29 cellular contexts compared by ENCODE assay signal in genomic region chr7:132272763-132273371, GRCh38.
DNase-seq lines count a peak whose midpoint lies in the region; TF ChIP-seq lines count a peak whose summit lies in the region.
"Had no signal": no experiment of that assay in that cellular context is flagged by ENCODE, and none has a peak within 500 bp of the region (broad histone marks: within the 10 kb centered on the region; RNA-seq: fewer than 3 reads in every experiment).

No MANE protein-coding gene starts in this region.

- H3K36me3 ChIP-seq in neural cell (ENCODE audit: insufficient read depth, low read length), result no peaks in the 10 kb centered on the region
- H3K36me3 ChIP-seq: BE2C; BLaER1; BLaER1 treated with 17β-estradiol and CSF1 and Interleukin-3, amounts not matched to agents 10 nM and 100 nM had no signal

- peaks cover 17% of the 10 kb centered on the region for H3K27me3 ChIP-seq in neural cell (ENCODE audit: insufficient read depth, low read depth, low read length)
- H3K27me3 ChIP-seq: BE2C; BLaER1; BLaER1 treated with 17β-estradiol and CSF1 and Interleukin-3, amounts not matched to agents 10 nM and 100 nM had no signal

- no peak overlapping the region for H2AFZ ChIP-seq in neural cell (ENCODE audit: low read depth, low read length)

- no peaks in the 10 kb centered on the region for H3K9me3 ChIP-seq in neural cell (ENCODE audit: low read length)
- H3K9me3 ChIP-seq: A549; BE2C; BLaER1; BLaER1 treated with 17β-estradiol and CSF1 and Interleukin-3, amounts not matched to agents 10 nM and 100 nM; Caco-2 had no signal

- H3F3A ChIP-seq in neural cell (ENCODE audit: insufficient read depth, low read length, poor library complexity, severe bottlenecking), result no peaks in the 10 kb centered on the region

- no peak overlapping the region for H3K27ac ChIP-seq in coronary artery
- H3K27ac ChIP-seq in neural cell (ENCODE audit: low read length), result peak overlapping the region; percentile 56
- H3K27ac ChIP-seq: 22Rv1; A549; BLaER1; BLaER1 treated with 17β-estradiol and CSF1 and Interleukin-3, amounts not matched to agents 10 nM and 100 nM; C4-2B had no signal

- peak; percentile 99 for TF ChIP-seq EP300 in neural cell (conservative IDR thresholded peaks at IDR 0.05; ENCODE audit: poor library complexity, severe bottlenecking)

- H3K4me3 ChIP-seq in coronary artery (no peak overlapping the region), neural cell (ENCODE audit: low read length) (peak overlapping the region; percentile 32)
- H3K4me3 ChIP-seq: A549; BLaER1; BLaER1 treated with 17β-estradiol and CSF1 and Interleukin-3, amounts not matched to agents 10 nM and 100 nM had no signal

- TF ChIP-seq CTCF in coronary artery (IDR thresholded peaks at IDR 0.05) (no peak), neural cell (IDR thresholded peaks at IDR 0.05; ENCODE audit: poor library complexity, severe bottlenecking) (no peak)

- DNase-seq in coronary artery (ENCODE audit: low spot score) (peak; percentile 9), NCI-H2107 (lab: John Stamatoyannopoulos, UW) (no peak), NCI-H526 (lab: John Stamatoyannopoulos, UW) (no peak)
- DNase-seq: 8988T; ACHN; AML-193; BE2C; C1 segment of cervical spinal cord; Caco-2; Calu3; CD4-positive, alpha-beta memory T cell; CD4-positive, alpha-beta T cell; CD4-positive, CD25-positive, alpha-beta regulatory T cell; CD8-positive, alpha-beta memory T cell; CD8-positive, alpha-beta T cell; COR-L47; DMS 273 treated with DMSO at 0.1 percent for 48 hours; DMS153; DMS53; DMS79; DMS79 treated with DMSO at 0.1 percent for 48 hours; DND-41; EL had no signal

- peak overlapping the region; percentile 2 for H3K9ac ChIP-seq in neural cell (ENCODE audit: low read length)
- H3K9ac ChIP-seq: BLaER1; BLaER1 treated with 17β-estradiol and CSF1 and Interleukin-3, amounts not matched to agents 10 nM and 100 nM had no signal

- no peaks in the 10 kb centered on the region for H3K79me2 ChIP-seq in neural cell (replicated peaks; ENCODE audit: insufficient read depth, low read length)

- H3K4me2 ChIP-seq in neural cell (ENCODE audit: low read length), result no peak overlapping the region
- H3K4me2 ChIP-seq: A549; BLaER1; BLaER1 treated with 17β-estradiol and CSF1 and Interleukin-3, amounts not matched to agents 10 nM and 100 nM had no signal

- no peaks in the 10 kb centered on the region for H3K9me2 ChIP-seq in neural cell (ENCODE audit: insufficient read depth, low read length)

- H4K20me1 ChIP-seq in neural cell (ENCODE audit: insufficient read depth), result no peaks in the 10 kb centered on the region
- H4K20me1 ChIP-seq: BLaER1; BLaER1 treated with 17β-estradiol and CSF1 and Interleukin-3, amounts not matched to agents 10 nM and 100 nM had no signal

- TF ChIP-seq RAD21 in neural cell (conservative IDR thresholded peaks at IDR 0.05), result no peak

TF ChIP-seq in neural cell, 6 proteins besides CTCF, POLR2A, EP300 and RAD21:
- TF ChIP-seq REST (IDR thresholded peaks at IDR 0.05; ENCODE audit: borderline replicate concordance) (peak; percentile 97), POLR2AphosphoS5 (IDR thresholded peaks at IDR 0.05) (peak; percentile 85), SMC3 (conservative IDR thresholded peaks at IDR 0.05; ENCODE audit: poor library complexity) (peak; percentile 24), EZH2 (IDR thresholded peaks at IDR 0.05; ENCODE audit: borderline replicate concordance, insufficient read depth, low read length, poor library complexity, severe bottlenecking) (no peak)
